In the genomic region with DNA sequence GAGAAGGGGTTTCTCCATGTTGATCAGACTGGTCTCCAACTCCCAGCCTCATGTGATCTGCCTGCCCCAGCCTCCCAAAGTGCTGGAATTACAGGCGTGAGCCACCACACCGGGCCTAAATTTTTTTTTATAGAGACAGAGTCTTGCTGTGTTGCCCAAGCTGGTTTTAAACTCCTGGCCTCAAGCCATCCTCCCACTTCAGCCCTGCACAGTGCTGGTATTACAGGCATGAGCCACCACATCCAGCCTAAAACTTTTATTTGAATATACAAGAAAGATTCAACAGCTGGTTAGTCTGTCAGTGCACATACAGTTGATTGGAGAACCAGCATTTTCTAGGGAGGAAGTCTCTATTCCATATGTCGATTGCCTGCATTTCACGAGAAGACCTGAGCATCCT, we compare ENCODE assay signal across 1 cellular context.
TF ChIP-seq lines count a peak whose summit lies in the region.

No MANE protein-coding gene starts in this region.

TF ChIP-seq in HCT116, 20 proteins besides CTCF, POLR2A, EP300 and RAD21 (continued from another document):
- TF ChIP-seq, protein P1, sequence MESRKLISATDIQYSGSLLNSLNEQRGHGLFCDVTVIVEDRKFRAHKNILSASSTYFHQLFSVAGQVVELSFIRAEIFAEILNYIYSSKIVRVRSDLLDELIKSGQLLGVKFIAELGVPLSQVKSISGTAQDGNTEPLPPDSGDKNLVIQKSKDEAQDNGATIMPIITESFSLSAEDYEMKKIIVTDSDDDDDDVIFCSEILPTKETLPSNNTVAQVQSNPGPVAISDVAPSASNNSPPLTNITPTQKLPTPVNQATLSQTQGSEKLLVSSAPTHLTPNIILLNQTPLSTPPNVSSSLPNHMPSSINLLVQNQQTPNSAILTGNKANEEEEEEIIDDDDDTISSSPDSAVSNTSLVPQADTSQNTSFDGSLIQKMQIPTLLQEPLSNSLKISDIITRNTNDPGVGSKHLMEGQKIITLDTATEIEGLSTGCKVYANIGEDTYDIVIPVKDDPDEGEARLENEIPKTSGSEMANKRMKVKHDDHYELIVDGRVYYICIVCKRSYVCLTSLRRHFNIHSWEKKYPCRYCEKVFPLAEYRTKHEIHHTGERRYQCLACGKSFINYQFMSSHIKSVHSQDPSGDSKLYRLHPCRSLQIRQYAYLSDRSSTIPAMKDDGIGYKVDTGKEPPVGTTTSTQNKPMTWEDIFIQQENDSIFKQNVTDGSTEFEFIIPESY (IDR thresholded peaks at IDR 0.05; ENCODE audit: extremely low read depth, insufficient replicate concordance, low read length): no peak
- no peak for TF ChIP-seq ZNF274 (IDR thresholded peaks at IDR 0.05; ENCODE audit: low read depth, low read length)
- no peak for TF ChIP-seq POLR2AphosphoS5 (IDR thresholded peaks at IDR 0.05; ENCODE audit: low read depth, low read length)
- no peak for TF ChIP-seq CEBPB (IDR thresholded peaks at IDR 0.05; ENCODE audit: low read depth)
- no peak for TF ChIP-seq SP1 (IDR thresholded peaks at IDR 0.05; ENCODE audit: low read depth)
- no peak for TF ChIP-seq EZH2 (IDR thresholded peaks at IDR 0.05)
- no peak for TF ChIP-seq JUND (IDR thresholded peaks at IDR 0.05)
